In genomic region chr5:143582176-143582575, GRCh38 we compare ENCODE assay signal across 22 cellular contexts.
A peak's percentile ranks its signal among the peaks of the same experiment; 100 is the strongest.
DNase-seq lines count a peak whose midpoint lies in the region; ATAC-seq and TF ChIP-seq lines count a peak whose summit lies in the region.
"Had no signal": no experiment of that assay in that cellular context is flagged by ENCODE, and none has a peak within 500 bp of the region (broad histone marks: within the 10 kb centered on the region; RNA-seq: fewer than 3 reads in every experiment).

No MANE protein-coding gene starts in this region.

- H3K14ac ChIP-seq in IMR-90 (replicated peaks; ENCODE audit: low read depth, low read length), result no peak overlapping the region

- no CpG with 5 or more reads among the region's 4 CpGs for WGBS in IMR-90 (ENCODE audit: extremely low coverage in 2 of 2, insufficient read length in 1 of 2), 2 experiments

- in situ Hi-C loops in IMR-90 (cut with MboI; ENCODE audit: low sequenced_read_pairs), result no loop called here

- H4K91ac ChIP-seq in IMR-90 (ENCODE audit: insufficient read depth, low read depth, low read length), result no peak overlapping the region; the same call in 1 of the 2 replicates

- H2BK20ac ChIP-seq in IMR-90 (ENCODE audit: low read depth, low read length), result no peak overlapping the region

- no peak overlapping the region for H2BK15ac ChIP-seq in IMR-90 (ENCODE audit: low read depth, low read length)

- peak overlapping the region; percentile 32 for H3K27ac Mint-ChIP-seq in mesothelial cell of epicardium
- H3K27ac Mint-ChIP-seq: activated B cell treated with CpG ODN at 0.5 μM for 24 hours; activated CD8-positive, alpha-beta memory T cell treated with anti-CD3 and anti-CD28 coated beads, Interleukin-2, amount 10 ng/mL, durations not matched to agents 7 days and 5 days; activated naive CD4-positive, alpha-beta T cell treated with anti-CD3 and anti-CD28 coated beads for 36 hours; H9; progenitor cell of endocrine pancreas had no signal

- dilution Hi-C loops in IMR-90 (cut with HindIII; ENCODE audit: low sequenced_read_pairs, unreplicated experiment), result no loop called here

- no peak overlapping the region for H3K27ac ChIP-seq in IMR-90 (ENCODE audit: insufficient read depth, low read length)
- no peak overlapping the region for H3K27ac ChIP-seq in substantia nigra (ENCODE audit: low read depth, low read length, poor library complexity, severe bottlenecking)

- H2AK5ac ChIP-seq in IMR-90 (ENCODE audit: low read depth, low read length), result peak overlapping the region; percentile 66; the same call in 1 of the 2 replicates

- H3K36me3 ChIP-seq in IMR-90 (ENCODE audit: control insufficient read depth, insufficient read depth, low read length), result no peaks in the 10 kb centered on the region

- H2AK9ac ChIP-seq in IMR-90 (replicated peaks; ENCODE audit: low read depth, low read length, poor library complexity), result no peak overlapping the region

- no peak overlapping the region for H4K8ac ChIP-seq in IMR-90 (ENCODE audit: low read depth in 2 of 2, low read length in 2 of 2)

- no peak for TF ChIP-seq CTCF in IMR-90 (conservative IDR thresholded peaks at IDR 0.05; ENCODE audit: low read depth, low read length)
- no peak for TF ChIP-seq CTCF in mesothelial cell of epicardium (IDR thresholded peaks at IDR 0.05; ENCODE audit: unreplicated experiment)

- no peaks in the 10 kb centered on the region for H3K27me3 Mint-ChIP-seq in mesothelial cell of epicardium (ENCODE audit: low read depth)
- H3K27me3 Mint-ChIP-seq: activated B cell treated with CpG ODN at 0.5 μM for 24 hours; activated CD8-positive, alpha-beta memory T cell treated with anti-CD3 and anti-CD28 coated beads, Interleukin-2, amount 10 ng/mL, durations not matched to agents 7 days and 5 days; memory B cell had no signal

- H3K4me1 ChIP-seq in IMR-90 (ENCODE audit: control insufficient read depth, insufficient read depth, low read length), result peaks cover 6% of the 10 kb centered on the region; the same call in 1 of the 2 replicates

- peaks cover 53% of the 10 kb centered on the region for H3K4me1 Mint-ChIP-seq in mesothelial cell of epicardium

- no peaks in the 10 kb centered on the region for H3K9me3 ChIP-seq in IMR-90 (ENCODE audit: control insufficient read depth, insufficient read depth, low read length)

- H3K9ac ChIP-seq in IMR-90 (ENCODE audit: low read depth, low read length), result no peak overlapping the region

- DNase-seq in DMS79 treated with DMSO at 0.1 percent for 48 hours (lab: John Stamatoyannopoulos, UW) (peak; percentile 34), DMS79 (lab: John Stamatoyannopoulos, UW) (no peak), IMR-90 (no peak), NCI-H69 (lab: John Stamatoyannopoulos, UW) (peak; percentile 39), mesothelial cell of epicardium (ENCODE audit: low spot score in 2 of 2, unreplicated experiment in 2 of 2) (no peak), substantia nigra (lab: John Stamatoyannopoulos, UW) (no peak), T-helper 1 cell (no peak)
- DNase-seq: 8988T; activated B cell treated with CpG ODN at 0.5 μM for 24 hours; activated CD8-positive, alpha-beta memory T cell treated with anti-CD3 and anti-CD28 coated beads, Interleukin-2, amount 10 ng/mL, durations not matched to agents 7 days and 5 days; activated naive CD4-positive, alpha-beta T cell treated with anti-CD3 and anti-CD28 coated beads for 36 hours; amniotic stem cell; CD4-positive, CD25-positive, alpha-beta regulatory T cell; GDM1; H9; hypothalamus; NCI-H1694 treated with DMSO at 0.1 percent for 48 hours; stimulated activated naive CD4-positive, alpha-beta T cell had no signal

- H3K9me3 Mint-ChIP-seq in mesothelial cell of epicardium, result peaks cover 4% of the 10 kb centered on the region
- H3K9me3 Mint-ChIP-seq: activated B cell treated with CpG ODN at 0.5 μM for 24 hours; activated naive CD4-positive, alpha-beta T cell treated with anti-CD3 and anti-CD28 coated beads for 36 hours; H9 had no signal

- H3K4me3 ChIP-seq in IMR-90 (ENCODE audit: insufficient read depth, low read depth, low read length), result no peak overlapping the region

- H2BK5ac ChIP-seq in IMR-90 (ENCODE audit: low read depth, low read length, poor library complexity, severe bottlenecking), result no peak overlapping the region

- H3K4me2 ChIP-seq in IMR-90 (ENCODE audit: low read depth, low read length), result no peak overlapping the region

- BruUV-seq in IMR-90 (replicated peaks; lab: Mats Ljungman, UMichigan), result no TSS peak

- no peaks in the 10 kb centered on the region for H3K79me1 ChIP-seq in IMR-90 (ENCODE audit: low read depth in 1 of 2, low read length in 2 of 2)

- H3K4me3 Mint-ChIP-seq in mesothelial cell of epicardium, result no peak overlapping the region
- H3K4me3 Mint-ChIP-seq: activated B cell treated with CpG ODN at 0.5 μM for 24 hours; activated CD8-positive, alpha-beta memory T cell treated with anti-CD3 and anti-CD28 coated beads, Interleukin-2, amount 10 ng/mL, durations not matched to agents 7 days and 5 days; activated naive CD4-positive, alpha-beta T cell treated with anti-CD3 and anti-CD28 coated beads for 36 hours; CD4-positive, CD25-positive, alpha-beta regulatory T cell; H9; memory B cell had no signal

- no peaks in the 10 kb centered on the region for H3K27me3 ChIP-seq in IMR-90 (ENCODE audit: control insufficient read depth, insufficient read depth, low read length)

- no peak overlapping the region for H3K4ac ChIP-seq in IMR-90 (ENCODE audit: low read depth, low read length)

- H4K5ac ChIP-seq in IMR-90 (ENCODE audit: low read depth, low read length), result no peak overlapping the region

- H2AFZ ChIP-seq in IMR-90 (replicated peaks; ENCODE audit: low read length, poor library complexity), result no peak overlapping the region

- H3K56ac ChIP-seq in IMR-90 (ENCODE audit: extremely low read depth, insufficient read depth, low read length), result no peak overlapping the region

- intact Hi-C loops in IMR-90 (cut with micrococcal nuclease), result no loop called here

- H4K20me1 ChIP-seq in IMR-90 (ENCODE audit: insufficient read depth, low read length), result no peaks in the 10 kb centered on the region

- TF ChIP-seq POLR2A in IMR-90 (IDR thresholded peaks at IDR 0.05; ENCODE audit: low read depth, low read length), result no peak

- TF ChIP-seq RAD21 in IMR-90 (IDR thresholded peaks at IDR 0.05; ENCODE audit: low read length), result no peak

- H3K18ac ChIP-seq in IMR-90 (ENCODE audit: low read depth, low read length), result no peak overlapping the region

- no peak overlapping the region for H3K23ac ChIP-seq in IMR-90 (ENCODE audit: low read depth, low read length)

- ATAC-seq in IMR-90 (ENCODE audit: low read depth), result no peak
- no peak for ATAC-seq in GM18873 (IDR thresholded peaks at IDR 0.05; ENCODE audit: low FRiP score, unreplicated experiment)
- ATAC-seq: activated CD8-positive, alpha-beta memory T cell treated with anti-CD3 and anti-CD28 coated beads, Interleukin-2, amount 10 ng/mL, durations not matched to agents 7 days and 5 days; sciatic nerve had no signal

- peaks cover 5% of the 10 kb centered on the region; the same call in 1 of the 2 replicates for H3K9me1 ChIP-seq in IMR-90 (ENCODE audit: insufficient read depth, low read length)

- POLR2A ChIA-PET in IMR-90 (lab: Charles Lee; ENCODE audit: unreplicated experiment), result no interaction called here

- CTCF ChIA-PET in IMR-90 (lab: Yijun Ruan, JAX), result interaction anchor here (1.0 kb wide), 1 partner anchor 16 kb away, joined by 4 read pairs; no protein-coding TSS in a partner anchor

- peaks cover 2% of the 10 kb centered on the region for H3K36me3 Mint-ChIP-seq in mesothelial cell of epicardium
- H3K36me3 Mint-ChIP-seq: CD4-positive, CD25-positive, alpha-beta regulatory T cell had no signal

- no peak overlapping the region for H2BK120ac ChIP-seq in IMR-90 (ENCODE audit: low read depth, low read length)

TF ChIP-seq in IMR-90, 13 proteins besides CTCF, POLR2A, EP300 and RAD21:
- no peak for TF ChIP-seq BHLHE40 (IDR thresholded peaks at IDR 0.05; ENCODE audit: low read depth, low read length)
- TF ChIP-seq ELK1 (IDR thresholded peaks at IDR 0.05; ENCODE audit: borderline replicate concordance, low read depth, low read length), result no peak
- no peak for TF ChIP-seq USF2 (IDR thresholded peaks at IDR 0.05; ENCODE audit: low read depth, low read length)
- no peak for TF ChIP-seq RFX5 (IDR thresholded peaks at IDR 0.05; ENCODE audit: low read depth, low read length)
- no peak for TF ChIP-seq RCOR1 (IDR thresholded peaks at IDR 0.05; ENCODE audit: insufficient replicate concordance, low read length)
- no peak for TF ChIP-seq NFE2L2 (IDR thresholded peaks at IDR 0.05; ENCODE audit: low read depth, low read length)
- TF ChIP-seq MAFK (IDR thresholded peaks at IDR 0.05; ENCODE audit: low read depth, low read length), result no peak
- TF ChIP-seq CEBPB (IDR thresholded peaks at IDR 0.05; ENCODE audit: low read depth, low read length), result no peak
- TF ChIP-seq MAZ (IDR thresholded peaks at IDR 0.05; ENCODE audit: borderline replicate concordance, low read depth, low read length), result no peak
- no peak for TF ChIP-seq SMC3 (IDR thresholded peaks at IDR 0.05; ENCODE audit: low read depth, low read length)
- TF ChIP-seq CHD1 (IDR thresholded peaks at IDR 0.05; ENCODE audit: low read depth, low read length), result no peak
- TF ChIP-seq FOS (IDR thresholded peaks at IDR 0.05; ENCODE audit: low read depth, low read length), result no peak
- no peak for TF ChIP-seq MXI1 (IDR thresholded peaks at IDR 0.05; ENCODE audit: borderline replicate concordance, low read depth, low read length)

Comparison
In these comparisons a context has a peak if more than half of its experiments do, and no peak if none do; other contexts are left out.
1. DNase-seq: peak in DMS79 treated with DMSO at 0.1 percent for 48 hours (single experiment) and NCI-H69 (single experiment); none in DMS79 (single experiment), IMR-90 (single experiment), mesothelial cell of epicardium (0 of 2), substantia nigra (0 of 49) and T-helper 1 cell (0 of 5).